1 cellular context compared by ENCODE assay signal in the genomic region with DNA sequence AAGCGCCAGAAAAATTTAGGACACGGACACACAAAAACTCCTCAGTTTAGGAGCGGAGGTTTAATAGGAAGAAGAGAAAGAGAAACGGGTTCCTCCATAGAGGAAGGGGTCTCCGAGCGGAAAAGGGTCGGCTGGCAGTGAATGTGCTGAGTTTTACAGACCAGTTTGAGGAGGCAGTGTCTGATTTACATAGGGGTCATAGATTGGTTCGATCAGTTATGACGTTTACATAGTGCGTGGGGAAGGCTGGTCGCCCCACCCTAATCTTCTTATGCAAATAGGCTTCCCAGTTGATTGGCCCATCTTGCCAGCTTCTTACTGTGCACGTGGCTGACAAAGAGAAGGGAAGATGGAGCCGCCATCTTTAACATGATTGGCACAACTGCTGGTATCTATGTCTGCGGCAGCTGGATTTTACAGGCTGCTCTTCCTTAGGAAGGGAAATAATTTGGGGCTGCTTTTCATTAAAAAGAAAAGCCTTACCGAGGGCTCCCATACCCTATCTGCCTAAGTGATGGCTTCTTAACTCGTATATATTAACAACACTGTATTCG.
TF ChIP-seq lines count a peak whose summit lies in the region.

No MANE protein-coding gene starts in this region.

TF ChIP-seq in GM12878, 131 proteins besides CTCF, POLR2A, EP300 and RAD21:
- TF ChIP-seq SIN3A (IDR thresholded peaks at IDR 0.05; ENCODE audit: low read depth, low read length) = no peak
- TF ChIP-seq, protein P1, sequence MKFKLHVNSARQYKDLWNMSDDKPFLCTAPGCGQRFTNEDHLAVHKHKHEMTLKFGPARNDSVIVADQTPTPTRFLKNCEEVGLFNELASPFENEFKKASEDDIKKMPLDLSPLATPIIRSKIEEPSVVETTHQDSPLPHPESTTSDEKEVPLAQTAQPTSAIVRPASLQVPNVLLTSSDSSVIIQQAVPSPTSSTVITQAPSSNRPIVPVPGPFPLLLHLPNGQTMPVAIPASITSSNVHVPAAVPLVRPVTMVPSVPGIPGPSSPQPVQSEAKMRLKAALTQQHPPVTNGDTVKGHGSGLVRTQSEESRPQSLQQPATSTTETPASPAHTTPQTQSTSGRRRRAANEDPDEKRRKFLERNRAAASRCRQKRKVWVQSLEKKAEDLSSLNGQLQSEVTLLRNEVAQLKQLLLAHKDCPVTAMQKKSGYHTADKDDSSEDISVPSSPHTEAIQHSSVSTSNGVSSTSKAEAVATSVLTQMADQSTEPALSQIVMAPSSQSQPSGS (IDR thresholded peaks at IDR 0.05; ENCODE audit: low read length) = no peak
- TF ChIP-seq, protein P2, sequence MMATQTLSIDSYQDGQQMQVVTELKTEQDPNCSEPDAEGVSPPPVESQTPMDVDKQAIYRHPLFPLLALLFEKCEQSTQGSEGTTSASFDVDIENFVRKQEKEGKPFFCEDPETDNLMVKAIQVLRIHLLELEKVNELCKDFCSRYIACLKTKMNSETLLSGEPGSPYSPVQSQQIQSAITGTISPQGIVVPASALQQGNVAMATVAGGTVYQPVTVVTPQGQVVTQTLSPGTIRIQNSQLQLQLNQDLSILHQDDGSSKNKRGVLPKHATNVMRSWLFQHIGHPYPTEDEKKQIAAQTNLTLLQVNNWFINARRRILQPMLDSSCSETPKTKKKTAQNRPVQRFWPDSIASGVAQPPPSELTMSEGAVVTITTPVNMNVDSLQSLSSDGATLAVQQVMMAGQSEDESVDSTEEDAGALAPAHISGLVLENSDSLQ (IDR thresholded peaks at IDR 0.05) = no peak
- no peak for TF ChIP-seq YBX1 (IDR thresholded peaks at IDR 0.05)
- TF ChIP-seq MTA3 (IDR thresholded peaks at IDR 0.05; ENCODE audit: borderline replicate concordance, low read length) = no peak
- TF ChIP-seq GATAD2B (conservative IDR thresholded peaks at IDR 0.05; ENCODE audit: low read depth) = no peak
- TF ChIP-seq EZH2 (IDR thresholded peaks at IDR 0.05; ENCODE audit: borderline replicate concordance, control insufficient read depth, low read depth, low read length) = no peak
- TF ChIP-seq TARDBP (IDR thresholded peaks at IDR 0.05; ENCODE audit: borderline replicate concordance) = no peak
- TF ChIP-seq, protein P3, sequence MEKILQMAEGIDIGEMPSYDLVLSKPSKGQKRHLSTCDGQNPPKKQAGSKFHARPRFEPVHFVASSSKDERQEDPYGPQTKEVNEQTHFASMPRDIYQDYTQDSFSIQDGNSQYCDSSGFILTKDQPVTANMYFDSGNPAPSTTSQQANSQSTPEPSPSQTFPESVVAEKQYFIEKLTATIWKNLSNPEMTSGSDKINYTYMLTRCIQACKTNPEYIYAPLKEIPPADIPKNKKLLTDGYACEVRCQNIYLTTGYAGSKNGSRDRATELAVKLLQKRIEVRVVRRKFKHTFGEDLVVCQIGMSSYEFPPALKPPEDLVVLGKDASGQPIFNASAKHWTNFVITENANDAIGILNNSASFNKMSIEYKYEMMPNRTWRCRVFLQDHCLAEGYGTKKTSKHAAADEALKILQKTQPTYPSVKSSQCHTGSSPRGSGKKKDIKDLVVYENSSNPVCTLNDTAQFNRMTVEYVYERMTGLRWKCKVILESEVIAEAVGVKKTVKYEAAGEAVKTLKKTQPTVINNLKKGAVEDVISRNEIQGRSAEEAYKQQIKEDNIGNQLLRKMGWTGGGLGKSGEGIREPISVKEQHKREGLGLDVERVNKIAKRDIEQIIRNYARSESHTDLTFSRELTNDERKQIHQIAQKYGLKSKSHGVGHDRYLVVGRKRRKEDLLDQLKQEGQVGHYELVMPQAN (conservative IDR thresholded peaks at IDR 0.05) = no peak
- TF ChIP-seq NR2C2 (IDR thresholded peaks at IDR 0.05; ENCODE audit: borderline replicate concordance, control insufficient read depth, insufficient read length, low read depth) = no peak
- TF ChIP-seq STAT1 (conservative IDR thresholded peaks at IDR 0.05) = no peak
- no peak for TF ChIP-seq BACH1 (IDR thresholded peaks at IDR 0.05; ENCODE audit: borderline replicate concordance)
- no peak for TF ChIP-seq TCF12 (IDR thresholded peaks at IDR 0.05; ENCODE audit: low read depth, low read length)
- no peak for TF ChIP-seq RFX5 (IDR thresholded peaks at IDR 0.05; ENCODE audit: low read depth, low read length)
- no peak for TF ChIP-seq CBX3 (IDR thresholded peaks at IDR 0.05; ENCODE audit: borderline replicate concordance, low read depth)
- TF ChIP-seq HDGF (IDR thresholded peaks at IDR 0.05) = no peak
- no peak for TF ChIP-seq CHD2 (IDR thresholded peaks at IDR 0.05; ENCODE audit: borderline replicate concordance, low read depth, low read length)
